Comparison of ENCODE assay signal across 13 cellular contexts in the genomic region with DNA sequence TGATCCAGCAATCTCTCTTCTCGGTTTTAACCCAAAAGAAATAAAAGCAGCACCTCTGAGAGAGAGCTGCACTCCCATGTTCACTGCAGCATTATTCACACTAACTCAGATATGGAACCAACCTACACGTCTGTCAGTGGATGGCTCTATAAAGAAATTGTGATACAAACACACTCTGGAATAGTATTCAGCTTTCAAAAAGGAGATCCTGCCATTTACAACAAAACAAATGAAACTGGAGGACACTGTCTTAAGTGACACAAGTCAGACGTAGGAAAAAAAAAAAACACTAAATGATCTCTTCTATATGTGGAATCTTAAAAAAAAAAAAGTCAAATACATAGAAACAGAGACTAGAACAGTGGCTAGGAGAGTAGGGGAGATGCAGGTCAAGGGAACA. TPM values are rescaled to one million over a fixed set of nuclear protein-coding genes. Genes with fewer than 3 reads are reported as not detected.
DNase-seq lines count a peak whose midpoint lies in the region; ATAC-seq and TF ChIP-seq lines count a peak whose summit lies in the region.
"Had no signal": no experiment of that assay in that cellular context is flagged by ENCODE, and none has a peak within 500 bp of the region (broad histone marks: within the 10 kb centered on the region; RNA-seq: fewer than 3 reads in every experiment).

No MANE protein-coding gene starts in this region.

- H3K27me3 Mint-ChIP-seq in activated T-cell treated with anti-CD3 and anti-CD28 coated beads, Interleukin-2, amount 50 U/mL, for 24 hours: no peaks in the 10 kb centered on the region
- H3K27me3 Mint-ChIP-seq in CD4-positive, alpha-beta T cell: no peaks in the 10 kb centered on the region
- H3K27me3 Mint-ChIP-seq in T-cell: no peaks in the 10 kb centered on the region
- no peaks in the 10 kb centered on the region for H3K27me3 Mint-ChIP-seq in naive thymus-derived CD8-positive, alpha-beta T cell
- H3K27me3 Mint-ChIP-seq: CD4-positive, CD25-positive, alpha-beta regulatory T cell had no signal

- H3K27ac Mint-ChIP-seq in activated T-cell treated with anti-CD3 and anti-CD28 coated beads, Interleukin-2, amount 50 U/mL, for 24 hours: peak overlapping the region; percentile 9
- peak overlapping the region; percentile 19 for H3K27ac Mint-ChIP-seq in CD4-positive, alpha-beta T cell
- H3K27ac Mint-ChIP-seq in T-cell: peak overlapping the region; percentile 48 to 59
- H3K27ac Mint-ChIP-seq in naive thymus-derived CD8-positive, alpha-beta T cell: peak overlapping the region in 9 of 10 donors; percentile 2 to 71 (median 21)
- H3K27ac Mint-ChIP-seq: HFFc6 had no signal

- peaks cover 5% of the 10 kb centered on the region for H3K36me3 Mint-ChIP-seq in activated T-cell treated with anti-CD3 and anti-CD28 coated beads, Interleukin-2, amount 50 U/mL, for 24 hours (ENCODE audit: low read depth)
- H3K36me3 Mint-ChIP-seq in CD4-positive, alpha-beta T cell (ENCODE audit: low read depth): peaks cover 23% of the 10 kb centered on the region
- peaks cover 8% of the 10 kb centered on the region for H3K36me3 Mint-ChIP-seq in T-cell
- peaks cover 0 to 10% (median 0%) of the 10 kb centered on the region in 3 donors for H3K36me3 Mint-ChIP-seq in naive thymus-derived CD8-positive, alpha-beta T cell

- H3K27ac ChIP-seq in CD4-positive, alpha-beta T cell (ENCODE audit: low read depth, low read length): no peak overlapping the region
- H3K27ac ChIP-seq: BLaER1 treated with 17β-estradiol and CSF1 and Interleukin-3, amounts not matched to agents 10 nM and 100 nM had no signal

- intact Hi-C loops in CD4-positive, alpha-beta T cell (cut with DNase I, micrococcal nuclease): loop anchor here in 1 of 2 experiments (2.0 kb wide), 1 partner anchor 66 kb away; no protein-coding TSS in a partner anchor

- no peaks in the 10 kb centered on the region for H3K27me3 ChIP-seq in CD4-positive, alpha-beta T cell (ENCODE audit: control insufficient read depth, insufficient read depth, low read length)
- H3K27me3 ChIP-seq: BLaER1 treated with 17β-estradiol and CSF1 and Interleukin-3, amounts not matched to agents 10 nM and 100 nM had no signal

- peaks cover 70% of the 10 kb centered on the region for H3K4me1 Mint-ChIP-seq in activated T-cell treated with anti-CD3 and anti-CD28 coated beads, Interleukin-2, amount 50 U/mL, for 24 hours (ENCODE audit: low read depth)
- peaks cover 88% of the 10 kb centered on the region for H3K4me1 Mint-ChIP-seq in CD4-positive, alpha-beta T cell (ENCODE audit: low read depth)
- peaks cover 79 to 91% (median 80%) of the 10 kb centered on the region in 3 donors for H3K4me1 Mint-ChIP-seq in T-cell
- H3K4me1 Mint-ChIP-seq in naive thymus-derived CD8-positive, alpha-beta T cell: peaks cover 50 to 90% (median 80%) of the 10 kb centered on the region in 4 donors

- H3K9me3 ChIP-seq in CD4-positive, alpha-beta T cell (ENCODE audit: control insufficient read depth, low read length): no peaks in the 10 kb centered on the region
- H3K9me3 ChIP-seq: BLaER1 treated with 17β-estradiol and CSF1 and Interleukin-3, amounts not matched to agents 10 nM and 100 nM; HAP-1 had no signal

- POLR2A ChIA-PET in CD4-positive, alpha-beta T cell (lab: Charles Lee): interaction anchor here (1.0 kb wide), 1 partner anchor 187 kb away, joined by 6 read pairs; no protein-coding TSS in a partner anchor
- POLR2A ChIA-PET in T-cell (lab: Charles Lee): interaction anchor here (0.6 to 0.7 kb wide), 2 partner anchors 14 to 158 kb away, joined by 4 to 5 read pairs; no protein-coding TSS in a partner anchor
- POLR2A ChIA-PET in naive thymus-derived CD8-positive, alpha-beta T cell (lab: Charles Lee): no interaction called here

- no peak for ATAC-seq in CD4-positive, alpha-beta T cell (ENCODE audit: poor library complexity)
- ATAC-seq in T-cell (replicated peaks in 1 of 4) (no peak), GM18907 (IDR thresholded peaks at IDR 0.05; ENCODE audit: unreplicated experiment) (no peak)
- ATAC-seq in naive thymus-derived CD8-positive, alpha-beta T cell: no peak

- no peaks in the 10 kb centered on the region for H3K9me3 Mint-ChIP-seq in activated T-cell treated with anti-CD3 and anti-CD28 coated beads, Interleukin-2, amount 50 U/mL, for 24 hours
- no peaks in the 10 kb centered on the region for H3K9me3 Mint-ChIP-seq in CD4-positive, alpha-beta T cell
- H3K9me3 Mint-ChIP-seq in T-cell: no peaks in the 10 kb centered on the region
- no peaks in the 10 kb centered on the region for H3K9me3 Mint-ChIP-seq in naive thymus-derived CD8-positive, alpha-beta T cell
- H3K9me3 Mint-ChIP-seq: CD4-positive, CD25-positive, alpha-beta regulatory T cell; HFFc6 had no signal

- no peak for DNase-seq in activated T-cell treated with anti-CD3 and anti-CD28 coated beads, Interleukin-2, amount 50 U/mL, for 24 hours
- DNase-seq in activated T-cell treated with anti-CD3 and anti-CD28 coated beads for 4 hours (no peak), T-cell (no peak), G401 (ENCODE audit: low spot score) (no peak)
- no peak for DNase-seq in CD4-positive, alpha-beta T cell
- DNase-seq in naive thymus-derived CD8-positive, alpha-beta T cell: no peak
- DNase-seq: 8988T; CD4-positive, CD25-positive, alpha-beta regulatory T cell; DMS79; HFFc6 had no signal

- no peak overlapping the region for H3K4me3 Mint-ChIP-seq in activated T-cell treated with anti-CD3 and anti-CD28 coated beads, Interleukin-2, amount 50 U/mL, for 24 hours
- peak overlapping the region; percentile 2 for H3K4me3 Mint-ChIP-seq in CD4-positive, alpha-beta T cell
- peak overlapping the region in 1 of 3 donors; percentile 3 for H3K4me3 Mint-ChIP-seq in T-cell
- H3K4me3 Mint-ChIP-seq in naive thymus-derived CD8-positive, alpha-beta T cell: peak overlapping the region in 6 of 10 donors; percentile 7 to 35 (median 24)
- H3K4me3 Mint-ChIP-seq: HFFc6 had no signal

- in situ Hi-C loops in G401 (cut with HindIII; ENCODE audit: low sequenced_read_pairs): no loop called here

- no peak for TF ChIP-seq CTCF in CD4-positive, alpha-beta T cell (IDR thresholded peaks at IDR 0.05)

- CTCF ChIA-PET in CD4-positive, alpha-beta T cell (lab: Charles Lee): interaction anchor here (1.3 kb wide), 1 partner anchor 222 kb away, joined by 4 read pairs; the partner anchor contains the start of gene DAPK2
- CTCF ChIA-PET in T-cell (lab: Charles Lee): interaction anchor here (0.6 to 0.7 kb wide), 4 partner anchors 73 to 243 kb away, joined by 3 to 5 read pairs (median 3); no protein-coding TSS in a partner anchor

RNA-seq across cellular contexts. Expression of gene HERC1, which starts 9.2 kb away (rescaled TPM):
- total RNA-seq in CD4-positive, alpha-beta T cell: 100 to 1,000 TPM; 400 to 406 TPM
- total RNA-seq in T-cell: 100 to 1,000 TPM; 153 to 271 (median 182) TPM
- 100 to 1,000 TPM; 147 to 162 TPM for total RNA-seq in naive thymus-derived CD8-positive, alpha-beta T cell
- 10 to 100 TPM; 23.1 to 41.0 (median 38.9) TPM for polyA plus RNA-seq in naive thymus-derived CD8-positive, alpha-beta T cell
- total RNA-seq in G401 (2014; rRNA removed; shearing (Covaris generic)): 67.1 and 131 TPM in 2 replicates
